ENCODE assay signal across 8 cellular contexts in the genomic region with DNA sequence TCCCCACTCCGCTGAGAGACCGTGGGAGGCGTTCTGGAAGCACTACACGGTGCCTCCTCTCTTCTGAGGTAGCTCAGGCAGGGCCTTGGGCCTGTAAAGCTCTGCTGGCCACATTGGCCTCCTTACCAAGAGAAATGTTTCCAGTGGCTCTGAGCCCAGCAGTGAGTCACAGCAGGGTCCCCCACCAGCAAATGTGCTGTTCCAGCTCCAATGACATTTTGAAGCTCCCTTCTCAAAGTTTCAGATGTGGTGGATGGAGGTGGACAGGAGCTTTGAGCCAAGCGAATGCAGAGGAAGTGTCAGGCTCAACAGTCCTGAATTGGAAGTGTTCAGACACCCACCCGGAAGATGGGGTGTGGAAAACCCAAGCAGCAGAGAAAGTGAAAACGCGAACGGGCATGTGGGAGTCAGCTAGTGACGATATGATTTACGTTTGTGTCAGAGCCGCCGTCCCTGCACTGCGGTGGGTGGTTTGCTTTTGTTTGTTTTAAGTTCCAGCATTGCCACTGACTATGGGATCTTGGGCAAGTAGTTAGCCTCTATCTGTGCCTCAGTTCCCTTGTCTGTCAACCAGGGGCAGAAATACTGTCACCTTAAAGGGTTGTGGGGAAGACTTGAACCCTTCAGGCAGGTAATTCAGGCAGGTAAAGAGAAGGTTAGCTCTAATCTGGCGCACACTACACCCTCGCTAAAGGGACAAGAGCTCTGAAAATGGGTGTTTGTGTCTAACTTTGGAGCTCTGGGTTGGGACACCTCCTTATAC. TPM values are rescaled to one million over a fixed set of nuclear protein-coding genes. Genes with fewer than 3 reads are reported as not detected.
DNase-seq lines count a peak whose midpoint lies in the region; ATAC-seq and TF ChIP-seq lines count a peak whose summit lies in the region.

No MANE protein-coding gene starts in this region.

- no peaks in the 10 kb centered on the region for H3K79me2 ChIP-seq in mesendoderm (ENCODE audit: control insufficient read depth, insufficient read depth, low read length)

- no peak overlapping the region for H3K4ac ChIP-seq in mesendoderm (ENCODE audit: low read depth, low read length)

- H3K27me3 ChIP-seq in CD8-positive, alpha-beta T cell (ENCODE audit: insufficient read depth, low read length) = no peaks in the 10 kb centered on the region
- no peaks in the 10 kb centered on the region for H3K27me3 ChIP-seq in mesendoderm (ENCODE audit: insufficient read depth, low read length, poor library complexity)

- no peaks in the 10 kb centered on the region for H3K36me3 Mint-ChIP-seq in CD8-positive, alpha-beta T cell
- H3K36me3 Mint-ChIP-seq in dendritic cell treated with granulocyte-macrophage colony-stimulating factor and Interleukin-4, amounts not matched to agents 40 ng/mL and 50 ng/mL, for 4 days (ENCODE audit: low read depth) = no peaks in the 10 kb centered on the region

- no peak overlapping the region for H3K18ac ChIP-seq in mesendoderm (ENCODE audit: low read length)

- peaks cover 14% of the 10 kb centered on the region for H3K4me1 ChIP-seq in CD8-positive, alpha-beta T cell (ENCODE audit: insufficient read depth, low read length)
- H3K4me1 ChIP-seq in mesendoderm (ENCODE audit: control insufficient read depth, low read depth, low read length) = no peaks in the 10 kb centered on the region

- H3K9me3 ChIP-seq in CD8-positive, alpha-beta T cell (ENCODE audit: low read length) = no peaks in the 10 kb centered on the region

- H3K79me1 ChIP-seq in mesendoderm (ENCODE audit: low read length) = no peaks in the 10 kb centered on the region

- intact Hi-C loops in CD8-positive, alpha-beta T cell (cut with DNase I, micrococcal nuclease) = loop anchor here in 1 of 2 experiments (10.0 kb wide), 1 partner anchor 815 kb away; no protein-coding TSS in a partner anchor
- intact Hi-C loops in dendritic cell treated with granulocyte-macrophage colony-stimulating factor and Interleukin-4, amounts not matched to agents 40 ng/mL and 50 ng/mL, for 4 days (cut with micrococcal nuclease) = no loop called here

- H2AK5ac ChIP-seq in mesendoderm (ENCODE audit: low read length) = no peak overlapping the region

- no peak overlapping the region for H2BK5ac ChIP-seq in mesendoderm (ENCODE audit: low read length)

- no CpG with 5 or more reads among the region's 16 CpGs for WGBS in mesendoderm (ENCODE audit: extremely low coverage, insufficient coverage, low lambda C conversion rate)

- no peak overlapping the region for H3K23ac ChIP-seq in mesendoderm (ENCODE audit: low read length)

- no peak overlapping the region for H3K9ac ChIP-seq in mesendoderm (ENCODE audit: low read length)

- no peaks in the 10 kb centered on the region for H3K9me3 Mint-ChIP-seq in CD8-positive, alpha-beta T cell
- H3K9me3 Mint-ChIP-seq in dendritic cell treated with granulocyte-macrophage colony-stimulating factor and Interleukin-4, amounts not matched to agents 40 ng/mL and 50 ng/mL, for 4 days = no peaks in the 10 kb centered on the region

- CTCF ChIA-PET in CD8-positive, alpha-beta T cell (lab: Charles Lee) = interaction anchor here (1.0 kb wide), 1 partner anchor 61 kb away, joined by 3 read pairs; no protein-coding TSS in a partner anchor
- CTCF ChIA-PET in HEK293T (lab: Yijun Ruan, JAX) = no interaction called here

- H3K4me1 Mint-ChIP-seq in CD8-positive, alpha-beta T cell (ENCODE audit: low read depth) = peaks cover 17% of the 10 kb centered on the region
- peaks cover 53% of the 10 kb centered on the region for H3K4me1 Mint-ChIP-seq in dendritic cell treated with granulocyte-macrophage colony-stimulating factor and Interleukin-4, amounts not matched to agents 40 ng/mL and 50 ng/mL, for 4 days (ENCODE audit: low read depth)

- H4K5ac ChIP-seq in mesendoderm (ENCODE audit: low read length) = no peak overlapping the region

- no peak for TF ChIP-seq CTCF in CD8-positive, alpha-beta T cell (IDR thresholded peaks at IDR 0.05)

- no peak overlapping the region for H4K8ac ChIP-seq in mesendoderm (ENCODE audit: low read depth, low read length)

- DNase-seq in CD8-positive, alpha-beta T cell = peak; percentile 29 to 66 (median 47)
- no peak for DNase-seq in HEK293T (ENCODE audit: extremely low spot score)
- DNase-seq in activated CD4-positive, alpha-beta T cell treated with anti-CD3 and anti-CD28 coated beads for 48 hours = peak; percentile 85
- DNase-seq in stimulated activated CD4-positive, alpha-beta T cell treated with anti-CD3 and anti-CD28 coated beads, TNF-alpha, amount 100 ng/mL, for 24 hours (ENCODE audit: low read depth in 3 of 3) = peak; percentile 59 to 78 (median 70)
- DNase-seq in mesendoderm = no peak
- DNase-seq in COLO668 (lab: John Stamatoyannopoulos, UW; ENCODE audit: unreplicated experiment) = no peak
- DNase-seq in NCI-H1694 (lab: John Stamatoyannopoulos, UW) = no peak

- H3K36me3 ChIP-seq in CD8-positive, alpha-beta T cell (ENCODE audit: insufficient read depth, low read length) = no peaks in the 10 kb centered on the region
- no peaks in the 10 kb centered on the region for H3K36me3 ChIP-seq in mesendoderm (ENCODE audit: control insufficient read depth, insufficient read depth, low read length)

- ATAC-seq in CD8-positive, alpha-beta T cell = peak; percentile 83

- H2BK15ac ChIP-seq in mesendoderm (replicated peaks; ENCODE audit: low read depth) = no peak overlapping the region

- no peak overlapping the region for H3K56ac ChIP-seq in mesendoderm (ENCODE audit: low read length)

- H3K27ac ChIP-seq in CD8-positive, alpha-beta T cell (ENCODE audit: low read depth, low read length) = peak overlapping the region; percentile 15
- H3K27ac ChIP-seq in mesendoderm (ENCODE audit: low read depth, low read length) = no peak overlapping the region

- no peak overlapping the region for H2BK120ac ChIP-seq in mesendoderm (ENCODE audit: low read depth, low read length)

- POLR2A ChIA-PET in CD8-positive, alpha-beta T cell (lab: Charles Lee) = no interaction called here
- POLR2A ChIA-PET in HEK293T (lab: Yijun Ruan, JAX) = interaction anchor here (1.1 kb wide), 1 partner anchor 878 kb away, joined by 3 read pairs; a partner anchor contains a TSS

- H3K4me3 ChIP-seq in CD8-positive, alpha-beta T cell (ENCODE audit: low read depth, low read length) = peak overlapping the region; percentile 32
- no peak overlapping the region for H3K4me3 ChIP-seq in mesendoderm (ENCODE audit: low read length)

- H3K27ac Mint-ChIP-seq in CD8-positive, alpha-beta T cell = peak overlapping the region; percentile 88
- H3K27ac Mint-ChIP-seq in dendritic cell treated with granulocyte-macrophage colony-stimulating factor and Interleukin-4, amounts not matched to agents 40 ng/mL and 50 ng/mL, for 4 days = peak overlapping the region; percentile 77

- peak overlapping the region; percentile 83 for H3K4me3 Mint-ChIP-seq in CD8-positive, alpha-beta T cell
- H3K4me3 Mint-ChIP-seq in dendritic cell treated with granulocyte-macrophage colony-stimulating factor and Interleukin-4, amounts not matched to agents 40 ng/mL and 50 ng/mL, for 4 days = peak overlapping the region; percentile 53

- peaks cover 2% of the 10 kb centered on the region for H3K27me3 Mint-ChIP-seq in CD8-positive, alpha-beta T cell (ENCODE audit: low read depth)
- H3K27me3 Mint-ChIP-seq in dendritic cell treated with granulocyte-macrophage colony-stimulating factor and Interleukin-4, amounts not matched to agents 40 ng/mL and 50 ng/mL, for 4 days = peaks cover 19% of the 10 kb centered on the region

- H3K4me2 ChIP-seq in mesendoderm (ENCODE audit: low read length) = no peak overlapping the region

TF ChIP-seq in HEK293T, 16 proteins besides CTCF, POLR2A, EP300 and RAD21:
- TF ChIP-seq, protein P1, sequence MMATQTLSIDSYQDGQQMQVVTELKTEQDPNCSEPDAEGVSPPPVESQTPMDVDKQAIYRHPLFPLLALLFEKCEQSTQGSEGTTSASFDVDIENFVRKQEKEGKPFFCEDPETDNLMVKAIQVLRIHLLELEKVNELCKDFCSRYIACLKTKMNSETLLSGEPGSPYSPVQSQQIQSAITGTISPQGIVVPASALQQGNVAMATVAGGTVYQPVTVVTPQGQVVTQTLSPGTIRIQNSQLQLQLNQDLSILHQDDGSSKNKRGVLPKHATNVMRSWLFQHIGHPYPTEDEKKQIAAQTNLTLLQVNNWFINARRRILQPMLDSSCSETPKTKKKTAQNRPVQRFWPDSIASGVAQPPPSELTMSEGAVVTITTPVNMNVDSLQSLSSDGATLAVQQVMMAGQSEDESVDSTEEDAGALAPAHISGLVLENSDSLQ (IDR thresholded peaks at IDR 0.05) = peak; percentile 78
- TF ChIP-seq FOXA1 (IDR thresholded peaks at IDR 0.05) = no peak

RNA-seq across cellular contexts. Expression of a gene that starts 38.2 kb away (rescaled TPM):
- total RNA-seq in CD8-positive, alpha-beta T cell = 10 to 100 TPM; 12.4 to 13.0 TPM
- 49.6 TPM for polyA plus RNA-seq in mesendoderm (2013, experiment 1 of 2)
- 50.1 TPM for polyA plus RNA-seq in mesendoderm (2013, experiment 2 of 2)

Comparison
In these comparisons a context has a peak if more than half of its experiments do, and no peak if none do; other contexts are left out.
1. DNase-seq: peak in CD8-positive, alpha-beta T cell (7 of 7), activated CD4-positive, alpha-beta T cell treated with anti-CD3 and anti-CD28 coated beads for 48 hours (single experiment) and stimulated activated CD4-positive, alpha-beta T cell treated with anti-CD3 and anti-CD28 coated beads, TNF-alpha, amount 100 ng/mL, for 24 hours (3 of 3); none in HEK293T (single experiment), mesendoderm (single experiment), COLO668 (single experiment) and NCI-H1694 (single experiment).